24 cellular contexts compared by ENCODE assay signal in genomic region chr2:227821043-227821942, GRCh38. TPM values are rescaled to one million over a fixed set of nuclear protein-coding genes. Genes with fewer than 3 reads are reported as not detected.
DNase-seq lines count a peak whose midpoint lies in the region; FAIRE-seq and TF ChIP-seq lines count a peak whose summit lies in the region.
"Had no signal": no experiment of that assay in that cellular context is flagged by ENCODE, and none has a peak within 500 bp of the region (broad histone marks: within the 10 kb centered on the region; RNA-seq: fewer than 3 reads in every experiment).

No MANE protein-coding gene starts in this region.

- in situ Hi-C loops in G401 (cut with HindIII; ENCODE audit: low sequenced_read_pairs), result no loop called here

- no peak overlapping the region for H3K4me2 ChIP-seq in hepatocyte
- H3K4me2 ChIP-seq: KMS-11 had no signal

- no peak overlapping the region for H2AFZ ChIP-seq in hepatocyte

- peak; percentile 90 for FAIRE-seq in RCC 7860 (lab: Jason Lieb, UNC)
- FAIRE-seq: H54 had no signal

- H3K27me3 ChIP-seq in hepatocyte (no peaks in the 10 kb centered on the region), stomach (no peaks in the 10 kb centered on the region)
- H3K27me3 ChIP-seq: esophagus muscularis mucosa, gastroesophageal sphincter, SJCRH30 had no signal

- WGBS in hepatocyte (ENCODE audit: low lambda C conversion rate, missing lambda C conversion rate), result 90% methylated on average over 4 of the region's 4 CpGs
- WGBS in stomach, 5 donors, result 69 to 86% (median 79%) methylated on average over 4 of the region's 4 CpGs

- H3K79me2 ChIP-seq in hepatocyte, result no peaks in the 10 kb centered on the region

- H3K4me3 ChIP-seq in hepatocyte (no peak overlapping the region), stomach (no peak overlapping the region)
- H3K4me3 ChIP-seq: esophagus muscularis mucosa, gastroesophageal sphincter, SJCRH30 had no signal

- DNase-seq in HCEC 1CT, result peak; percentile 26
- DNase-seq in RCC 7860 (ENCODE audit: low spot score), result peak; percentile 83
- peak; percentile 47 for DNase-seq in hepatocyte (ENCODE audit: low spot score)
- DNase-seq in stomach, result peak; percentile 49
- DNase-seq in SHP77 (lab: John Stamatoyannopoulos, UW), result no peak
- no peak for DNase-seq in G401 (ENCODE audit: low spot score)
- DNase-seq in NCI-H2081 treated with DMSO at 0.1 percent for 48 hours (lab: John Stamatoyannopoulos, UW), result no peak
- DNase-seq: activated CD4-positive, alpha-beta T cell treated with anti-CD3 and anti-CD28 coated beads, Interleukin-2, amount 10 ng/mL, durations not matched to agents 7 days and 5 days; activated naive CD8-positive, alpha-beta T cell treated with anti-CD3 and anti-CD28 coated beads for 36 hours; CD4-positive, alpha-beta memory T cell; DND-41; effector memory CD4-positive, alpha-beta T cell; islet precursor cell; NCI-H1105 treated with DMSO at 0.1 percent for 48 hours; NCI-H2029 treated with DMSO at 0.1 percent for 48 hours; SJCRH30; stimulated activated CD4-positive, alpha-beta T cell treated with anti-CD3 and anti-CD28 coated beads, Interleukin-4, amount 100 ng/mL, for 1 hour; stimulated activated naive CD4-positive, alpha-beta T cell had no signal

- no peak for TF ChIP-seq POLR2A in stomach (IDR thresholded peaks at IDR 0.05)

- no peaks in the 10 kb centered on the region for H3K9me2 ChIP-seq in hepatocyte (replicated peaks; ENCODE audit: insufficient read depth)

- TF ChIP-seq EP300 in stomach (IDR thresholded peaks at IDR 0.05), result no peak

- TF ChIP-seq CTCF in hepatocyte (IDR thresholded peaks at IDR 0.05; ENCODE audit: poor library complexity) (no peak), stomach (IDR thresholded peaks at IDR 0.05) (no peak)

- H3K27ac ChIP-seq in hepatocyte (no peak overlapping the region), stomach (no peak overlapping the region)
- H3K27ac ChIP-seq: esophagus muscularis mucosa, gastroesophageal sphincter, KMS-11, SJCRH30, VCaP had no signal

- no peaks in the 10 kb centered on the region for H4K20me1 ChIP-seq in hepatocyte (ENCODE audit: insufficient read depth, poor library complexity, severe bottlenecking)

- no peaks in the 10 kb centered on the region for H3K9me3 ChIP-seq in hepatocyte (ENCODE audit: low read depth)
- no peaks in the 10 kb centered on the region for H3K9me3 ChIP-seq in stomach
- H3K9me3 ChIP-seq: esophagus muscularis mucosa, gastroesophageal sphincter, SJCRH30 had no signal

- peaks cover 4% of the 10 kb centered on the region for H3K4me1 ChIP-seq in hepatocyte (ENCODE audit: insufficient read depth)
- H3K4me1 ChIP-seq in stomach, result peaks cover 0 to 20% (median 4%) of the 10 kb centered on the region in 4 donors

- intact Hi-C loops in stomach (cut with DNase I; ENCODE audit: low total_unique reads), result no loop called here

- no peaks in the 10 kb centered on the region for H3K36me3 ChIP-seq in hepatocyte (replicated peaks; ENCODE audit: insufficient read depth, low read depth)
- no peaks in the 10 kb centered on the region for H3K36me3 ChIP-seq in stomach
- H3K36me3 ChIP-seq: esophagus muscularis mucosa, gastroesophageal sphincter, SJCRH30 had no signal

RNA-seq across cellular contexts. Expression of gene CCL20, which starts 7.7 kb away (rescaled TPM):
- total RNA-seq in hepatocyte (70.2 and 112 TPM in 2 replicates), stomach (10 to 100 TPM in 1 of 5 donors, 1 to 10 TPM in 2, not detected in 2; 1.8 to 14.6 (median 8.7) TPM)
- polyA plus RNA-seq in hepatocyte (80.0 and 112 TPM in 2 replicates), stomach (10 to 100 TPM in 2 of 3 donors, 1 to 10 TPM in 1; 8.6 to 75.8 (median 34.4) TPM)
- total RNA-seq in G401 (2014; rRNA removed; shearing (Covaris generic)), result not detected in 2 replicates
- total RNA-seq: OCI-LY7 had no signal

RNA-seq across cellular contexts. Expression of gene DAW1, which starts 50.1 kb away (rescaled TPM):
- 0.23 and 0.68 TPM in 2 replicates for total RNA-seq in hepatocyte
- polyA plus RNA-seq in hepatocyte, result 0.63 and 0.88 TPM in 2 replicates
- not detected for total RNA-seq in stomach
- polyA plus RNA-seq in stomach, result under 1 TPM in 1 of 3 donors, not detected in 2; 0.25 TPM
- total RNA-seq in G401 (2014; rRNA removed; shearing (Covaris generic)), result not detected in 2 replicates
- total RNA-seq: activated CD4-positive, alpha-beta T cell treated with anti-CD3 and anti-CD28 coated beads, Interleukin-2, amount 10 ng/mL, durations not matched to agents 7 days and 5 days; activated naive CD8-positive, alpha-beta T cell treated with anti-CD3 and anti-CD28 coated beads for 36 hours; CD4-positive, alpha-beta memory T cell; gastroesophageal sphincter; OCI-LY7 had no signal
- polyA plus RNA-seq: CD4-positive, alpha-beta memory T cell had no signal

Comparison
In these comparisons a context has a peak if more than half of its experiments do, and no peak if none do; other contexts are left out.
1. DNase-seq: peak in HCEC 1CT (single experiment), RCC 7860 (single experiment), hepatocyte (single experiment) and stomach (single experiment); none in SHP77 (0 of 2), G401 (single experiment) and NCI-H2081 treated with DMSO at 0.1 percent for 48 hours (single experiment).